8 cellular contexts compared by ENCODE assay signal in genomic region chr13:26050568-26051230, GRCh38. TPM values are rescaled to one million over a fixed set of nuclear protein-coding genes. Genes with fewer than 3 reads are reported as not detected.
DNase-seq lines count a peak whose midpoint lies in the region; ATAC-seq and TF ChIP-seq lines count a peak whose summit lies in the region.

No MANE protein-coding gene starts in this region.

- H3K4me1 ChIP-seq in A673 (ENCODE audit: insufficient read depth, low read length, poor library complexity, severe bottlenecking) (peaks cover 19% of the 10 kb centered on the region), upper lobe of left lung (peaks cover 6 to 29% (median 18%) of the 10 kb centered on the region in 4 donors)

- no peaks in the 10 kb centered on the region for H3K9me3 Mint-ChIP-seq in activated naive CD8-positive, alpha-beta T cell treated with anti-CD3 and anti-CD28 coated beads for 36 hours

- CTCF ChIA-PET in A673 (lab: Charles Lee): interaction anchor here (0.6 kb wide), 1 partner anchor 221 kb away, joined by 3 read pairs; no protein-coding TSS in a partner anchor

- peaks cover 46% of the 10 kb centered on the region for H3K27me3 ChIP-seq in A673 (replicated peaks; ENCODE audit: insufficient read depth, low read depth, low read length, poor library complexity)
- peaks cover 0 to 28% (median 7%) of the 10 kb centered on the region in 4 donors for H3K27me3 ChIP-seq in upper lobe of left lung

- peak overlapping the region; percentile 29 for H3K4me3 Mint-ChIP-seq in activated naive CD8-positive, alpha-beta T cell treated with anti-CD3 and anti-CD28 coated beads for 36 hours

- POLR2A ChIA-PET in A673 (lab: Charles Lee; ENCODE audit: low non-redundant PET): no interaction called here

- TF ChIP-seq EP300 in upper lobe of left lung (IDR thresholded peaks at IDR 0.05): no peak

- H3K4me3 ChIP-seq in A673 (ENCODE audit: low read depth, low read length, poor library complexity, severe bottlenecking): peak overlapping the region; percentile 48
- H3K4me3 ChIP-seq in upper lobe of left lung: peak overlapping the region; percentile 24 to 59 (median 56)

- no peak overlapping the region for H3K27ac Mint-ChIP-seq in activated naive CD8-positive, alpha-beta T cell treated with anti-CD3 and anti-CD28 coated beads for 36 hours

- peaks cover 25% of the 10 kb centered on the region for H3K27me3 Mint-ChIP-seq in activated naive CD8-positive, alpha-beta T cell treated with anti-CD3 and anti-CD28 coated beads for 36 hours

- no peaks in the 10 kb centered on the region for H3K36me3 Mint-ChIP-seq in activated naive CD8-positive, alpha-beta T cell treated with anti-CD3 and anti-CD28 coated beads for 36 hours

- TF ChIP-seq POLR2A in upper lobe of left lung (IDR thresholded peaks at IDR 0.05): no peak

- H3K9me3 ChIP-seq in A673 (ENCODE audit: low read depth, low read length, poor library complexity, severe bottlenecking) (no peaks in the 10 kb centered on the region), upper lobe of left lung (no peaks in the 10 kb centered on the region)

- no TSS peak for BruUV-seq in A673 (replicated peaks; lab: Mats Ljungman, UMichigan)

- intact Hi-C loops in A673 (cut with micrococcal nuclease; ENCODE audit: unreplicated experiment): no loop called here

- ATAC-seq in upper lobe of left lung (ENCODE audit: low FRiP score in 2 of 2): peak; percentile 39 to 65
- no peak for ATAC-seq in GM18519 (IDR thresholded peaks at IDR 0.05; ENCODE audit: low FRiP score, unreplicated experiment)

- TF ChIP-seq CTCF in A673 (conservative IDR thresholded peaks at IDR 0.05; ENCODE audit: low read depth, low read length) (no peak), upper lobe of left lung (IDR thresholded peaks at IDR 0.05) (no peak)

- DNase-seq in A673 (ENCODE audit: low spot score) (peak; percentile 28), HK-2 (ENCODE audit: unreplicated experiment) (peak; percentile 63), kidney tubule cell (ENCODE audit: low spot score) (peak; percentile 64), upper lobe of left lung (peak; percentile 40 to 89), COLO829 (ENCODE audit: low spot score) (no peak), LoVo (ENCODE audit: low spot score) (no peak)
- DNase-seq in activated naive CD8-positive, alpha-beta T cell treated with anti-CD3 and anti-CD28 coated beads for 36 hours: peak; percentile 24

- H3K27ac ChIP-seq in A673 (ENCODE audit: low read depth, low read length, poor library complexity, severe bottlenecking) (no peak overlapping the region), upper lobe of left lung (peak overlapping the region in 2 of 4 donors; percentile 27 to 59)

- WGBS in upper lobe of left lung, 2 donors: 8 to 15% methylated on average over 27 to 62 of the region's 82 CpGs

- no peaks in the 10 kb centered on the region for H3K36me3 ChIP-seq in A673 (ENCODE audit: insufficient read depth, low read length, poor library complexity, severe bottlenecking)
- H3K36me3 ChIP-seq in upper lobe of left lung: no peaks in the 10 kb centered on the region

- peaks cover 25% of the 10 kb centered on the region for H3K4me1 Mint-ChIP-seq in activated naive CD8-positive, alpha-beta T cell treated with anti-CD3 and anti-CD28 coated beads for 36 hours

RNA-seq across cellular contexts. Expression of gene SHISA2, which starts 1.1 kb away (rescaled TPM):
- total RNA-seq in A673 (2021): 1.2 and 2.2 TPM in 2 replicates
- total RNA-seq in activated naive CD8-positive, alpha-beta T cell treated with anti-CD3 and anti-CD28 coated beads for 36 hours: under 1 TPM; 0.26 to 0.27 TPM
- 10 to 100 TPM in 4 of 6 donors, 1 to 10 TPM in 2; 7.3 to 19.9 (median 13.4) TPM for total RNA-seq in upper lobe of left lung

Comparison
In these comparisons a context has a peak if more than half of its experiments do, and no peak if none do; other contexts are left out.
1. DNase-seq: peak in A673 (single experiment), HK-2 (single experiment), activated naive CD8-positive, alpha-beta T cell treated with anti-CD3 and anti-CD28 coated beads for 36 hours (single experiment), kidney tubule cell (single experiment) and upper lobe of left lung (2 of 2); none in COLO829 (single experiment) and LoVo (single experiment).